ENCODE assay signal across 18 cellular contexts in genomic region chr19:4510435-4511255, GRCh38. TPM values are rescaled to one million over a fixed set of nuclear protein-coding genes. Genes with fewer than 3 reads are reported as not detected.
"Had no signal": no experiment of that assay in that cellular context is flagged by ENCODE, and none has a peak within 500 bp of the region (broad histone marks: within the 10 kb centered on the region; RNA-seq: fewer than 3 reads in every experiment).

No MANE protein-coding gene starts in this region.

- ATAC-seq: activated T-helper 17 cell treated with anti-CD3 and anti-CD28 coated beads, Interleukin-2, amount 50 U/mL, for 72 hours; left lung had no signal

- H3K9me3 ChIP-seq: left lung, sigmoid colon, suprapubic skin had no signal

- H3K27ac Mint-ChIP-seq: activated T-helper 17 cell treated with anti-CD3 and anti-CD28 coated beads, Interleukin-2, amount 50 U/mL, for 72 hours; nephron had no signal

- H3K9me3 Mint-ChIP-seq: activated T-helper 17 cell treated with anti-CD3 and anti-CD28 coated beads, Interleukin-2, amount 50 U/mL, for 72 hours; nephron had no signal

- H3K4me3 Mint-ChIP-seq: activated T-helper 17 cell treated with anti-CD3 and anti-CD28 coated beads, Interleukin-2, amount 50 U/mL, for 72 hours; nephron had no signal

- H3K4me1 ChIP-seq: left lung, suprapubic skin had no signal

- H3K27me3 Mint-ChIP-seq: activated T-helper 17 cell treated with anti-CD3 and anti-CD28 coated beads, Interleukin-2, amount 50 U/mL, for 72 hours had no signal

- DNase-seq: activated CD4-positive, alpha-beta T cell treated with anti-CD3 and anti-CD28 coated beads for 1 hour; activated CD4-positive, alpha-beta T cell treated with anti-CD3 and anti-CD28 coated beads, Interleukin-2, amount 50 U/mL, for 4 hours; activated naive CD4-positive, alpha-beta T cell treated with Interleukin-2 at 50 U/mL for 16 hours; islet precursor cell; mesendoderm; occipital lobe; sigmoid colon; stimulated activated CD4-positive, alpha-beta T cell treated with anti-CD3 and anti-CD28 coated beads, Interleukin-12 subunit alpha, Interleukin-12 subunit beta, amount 100 ng/mL, for 4 hours; stimulated activated CD4-positive, alpha-beta T cell treated with anti-CD3 and anti-CD28 coated beads, Interleukin-2, amount 100 ng/mL, for 48 hours; stimulated activated naive CD4-positive, alpha-beta T cell; trophoblast cell had no signal

- H2AFZ ChIP-seq: hepatocyte had no signal

- H3K4me3 ChIP-seq: hepatocyte, left lung, sigmoid colon, suprapubic skin had no signal

- H3K4me2 ChIP-seq: hepatocyte had no signal

- H3K4me1 Mint-ChIP-seq: activated T-helper 17 cell treated with anti-CD3 and anti-CD28 coated beads, Interleukin-2, amount 50 U/mL, for 72 hours; nephron had no signal

- H3K27ac ChIP-seq: epithelial cell of prostate, hepatocyte, left lung, suprapubic skin had no signal

- H3K27me3 ChIP-seq: hepatocyte, sigmoid colon, suprapubic skin had no signal

- H3K79me2 ChIP-seq: hepatocyte had no signal

RNA-seq across cellular contexts. Expression of gene PLIN4, which starts 7.6 kb away (rescaled TPM):
- total RNA-seq: T-helper 1 cell treated with Interleukin-12 subunit alpha and Interleukin-12 subunit beta and Interleukin-4 antibody, amounts not matched to agents 30 ng/mL and 1 ng/mL, for 36 hours had no signal

RNA-seq across cellular contexts. Expression of gene PLIN5, which starts 24.4 kb away (rescaled TPM):
- total RNA-seq: T-helper 1 cell treated with Interleukin-12 subunit alpha and Interleukin-12 subunit beta and Interleukin-4 antibody, amounts not matched to agents 30 ng/mL and 1 ng/mL, for 36 hours had no signal

RNA-seq across cellular contexts. Expression of gene LRG1, which starts 29.2 kb away (rescaled TPM):
- total RNA-seq: occipital lobe had no signal

RNA-seq across cellular contexts. Expression of gene SEMA6B, which starts 48.8 kb away (rescaled TPM):
- total RNA-seq: T-helper 1 cell treated with Interleukin-12 subunit alpha and Interleukin-12 subunit beta and Interleukin-4 antibody, amounts not matched to agents 30 ng/mL and 1 ng/mL, for 36 hours had no signal
